Comparison of ENCODE assay signal across 15 cellular contexts in genomic region chr5:33736510-33736909, GRCh38.
A peak's percentile ranks its signal among the peaks of the same experiment; 100 is the strongest.
DNase-seq lines count a peak whose midpoint lies in the region; FAIRE-seq and TF ChIP-seq lines count a peak whose summit lies in the region.
"Had no signal": no experiment of that assay in that cellular context is flagged by ENCODE, and none has a peak within 500 bp of the region (broad histone marks: within the 10 kb centered on the region; RNA-seq: fewer than 3 reads in every experiment).

No MANE protein-coding gene starts in this region.

- H3K36me3 Mint-ChIP-seq in HFFc6 (ENCODE audit: low read depth), result peaks cover 12% of the 10 kb centered on the region
- H3K36me3 Mint-ChIP-seq: activated naive CD4-positive, alpha-beta T cell treated with anti-CD3 and anti-CD28 coated beads, Interleukin-2, amount 50 U/mL, for 72 hours; natural killer cell had no signal

- H3K27me3 ChIP-seq in brain microvascular endothelial cell (replicated peaks) (no peaks in the 10 kb centered on the region), kidney epithelial cell (ENCODE audit: control insufficient read depth, insufficient read depth, low read length) (no peaks in the 10 kb centered on the region)
- H3K27me3 ChIP-seq: heart left ventricle had no signal

- H3K4me3 ChIP-seq in brain microvascular endothelial cell (ENCODE audit: low read depth, low read length) (no peak overlapping the region), kidney epithelial cell (ENCODE audit: low read depth, low read length) (no peak overlapping the region)
- H3K4me3 ChIP-seq: heart left ventricle had no signal

- no peak for FAIRE-seq in urothelium cell line (lab: Jason Lieb, UNC)

- TF ChIP-seq CTCF in HFFc6 (IDR thresholded peaks at IDR 0.05), result no peak
- TF ChIP-seq CTCF in brain microvascular endothelial cell (IDR thresholded peaks at IDR 0.05; ENCODE audit: low read depth, low read length, missing control alignments), result no peak
- no peak for TF ChIP-seq CTCF in kidney epithelial cell (IDR thresholded peaks at IDR 0.05; ENCODE audit: insufficient read depth, low read length, poor library complexity, severe bottlenecking)

- peak; percentile 90 for DNase-seq in HFFc6
- peak; percentile 88 for DNase-seq in brain microvascular endothelial cell
- peak; percentile 55 for DNase-seq in kidney epithelial cell (ENCODE audit: low read depth)
- peak; percentile 67 for DNase-seq in urothelium cell line (ENCODE audit: low spot score)
- no peak for DNase-seq in stimulated activated CD4-positive, alpha-beta T cell treated with anti-CD3 and anti-CD28 coated beads, Interleukin-4, amount 100 ng/mL, for 24 hours
- DNase-seq in superior temporal gyrus (ENCODE audit: extremely low spot score), result no peak
- DNase-seq in NOMO-1 (lab: John Stamatoyannopoulos, UW; ENCODE audit: unreplicated experiment in 2 of 2), result no peak
- DNase-seq: activated CD8-positive, alpha-beta memory T cell treated with anti-CD3 and anti-CD28 coated beads, Interleukin-2, amount 50 U/mL, for 4 hours; COR-L47; heart left ventricle; left colon; natural killer cell; NCI-H1092 treated with DMSO at 0.1 percent for 48 hours; right cardiac atrium had no signal

- H3K36me3 ChIP-seq in brain microvascular endothelial cell (replicated peaks) (peaks cover 14% of the 10 kb centered on the region), kidney epithelial cell (ENCODE audit: control insufficient read depth, insufficient read depth, low read length) (no peaks in the 10 kb centered on the region)
- H3K36me3 ChIP-seq: heart left ventricle had no signal

- H3K27ac ChIP-seq in brain microvascular endothelial cell, result peak overlapping the region; percentile 81
- H3K27ac ChIP-seq: heart left ventricle had no signal

- no peaks in the 10 kb centered on the region for H3K9me3 Mint-ChIP-seq in HFFc6
- H3K9me3 Mint-ChIP-seq: activated naive CD4-positive, alpha-beta T cell treated with anti-CD3 and anti-CD28 coated beads, Interleukin-2, amount 50 U/mL, for 72 hours; natural killer cell had no signal

- no peak overlapping the region for H3K27ac Mint-ChIP-seq in HFFc6
- H3K27ac Mint-ChIP-seq: activated naive CD4-positive, alpha-beta T cell treated with anti-CD3 and anti-CD28 coated beads, Interleukin-2, amount 50 U/mL, for 72 hours; natural killer cell had no signal

- in situ Hi-C loops in brain microvascular endothelial cell (cut with HindIII; ENCODE audit: low pct_ligation_motif_present, low sequenced_read_pairs), result no loop called here

- peak overlapping the region; percentile 11 for H3K4me3 Mint-ChIP-seq in HFFc6
- H3K4me3 Mint-ChIP-seq: natural killer cell had no signal

- H3K4me1 Mint-ChIP-seq in HFFc6 (ENCODE audit: low read depth), result peaks cover 42% of the 10 kb centered on the region
- H3K4me1 Mint-ChIP-seq: natural killer cell had no signal

- peaks cover 2% of the 10 kb centered on the region; the same call in 1 of the 2 replicates for H3K27me3 Mint-ChIP-seq in HFFc6 (ENCODE audit: insufficient read depth)

Comparison
In these comparisons a context has a peak if more than half of its experiments do, and no peak if none do; other contexts are left out.
1. DNase-seq: peak in HFFc6 (single experiment), brain microvascular endothelial cell (single experiment), kidney epithelial cell (single experiment) and urothelium cell line (single experiment); none in stimulated activated CD4-positive, alpha-beta T cell treated with anti-CD3 and anti-CD28 coated beads, Interleukin-4, amount 100 ng/mL, for 24 hours (single experiment), superior temporal gyrus (single experiment) and NOMO-1 (0 of 2).